ENCODE assay signal across 1 cellular context in the genomic region with DNA sequence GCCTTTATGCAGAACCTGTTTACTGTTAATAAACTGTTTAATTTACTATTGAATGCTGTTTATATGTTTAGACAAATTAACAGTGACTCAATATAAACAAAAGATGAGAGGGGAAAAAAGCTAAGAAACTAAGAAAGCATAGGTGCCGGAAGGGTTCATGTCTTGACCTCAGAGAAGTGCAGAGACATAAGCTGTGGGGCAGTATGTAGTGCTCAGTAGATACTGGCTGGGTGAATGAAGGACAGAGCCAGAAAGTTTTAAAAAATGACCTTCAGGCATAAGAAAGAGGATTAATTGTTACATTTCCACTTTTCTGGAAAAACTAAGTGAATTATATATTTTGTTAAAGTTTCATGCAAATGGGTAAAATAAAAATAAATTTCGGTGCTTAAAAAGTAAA.
TF ChIP-seq lines count a peak whose summit lies in the region.

No MANE protein-coding gene starts in this region.

TF ChIP-seq in GM12878, 131 proteins besides CTCF, POLR2A, EP300 and RAD21:
- TF ChIP-seq FOXK2 (IDR thresholded peaks at IDR 0.05), result no peak
- TF ChIP-seq, protein P1, sequence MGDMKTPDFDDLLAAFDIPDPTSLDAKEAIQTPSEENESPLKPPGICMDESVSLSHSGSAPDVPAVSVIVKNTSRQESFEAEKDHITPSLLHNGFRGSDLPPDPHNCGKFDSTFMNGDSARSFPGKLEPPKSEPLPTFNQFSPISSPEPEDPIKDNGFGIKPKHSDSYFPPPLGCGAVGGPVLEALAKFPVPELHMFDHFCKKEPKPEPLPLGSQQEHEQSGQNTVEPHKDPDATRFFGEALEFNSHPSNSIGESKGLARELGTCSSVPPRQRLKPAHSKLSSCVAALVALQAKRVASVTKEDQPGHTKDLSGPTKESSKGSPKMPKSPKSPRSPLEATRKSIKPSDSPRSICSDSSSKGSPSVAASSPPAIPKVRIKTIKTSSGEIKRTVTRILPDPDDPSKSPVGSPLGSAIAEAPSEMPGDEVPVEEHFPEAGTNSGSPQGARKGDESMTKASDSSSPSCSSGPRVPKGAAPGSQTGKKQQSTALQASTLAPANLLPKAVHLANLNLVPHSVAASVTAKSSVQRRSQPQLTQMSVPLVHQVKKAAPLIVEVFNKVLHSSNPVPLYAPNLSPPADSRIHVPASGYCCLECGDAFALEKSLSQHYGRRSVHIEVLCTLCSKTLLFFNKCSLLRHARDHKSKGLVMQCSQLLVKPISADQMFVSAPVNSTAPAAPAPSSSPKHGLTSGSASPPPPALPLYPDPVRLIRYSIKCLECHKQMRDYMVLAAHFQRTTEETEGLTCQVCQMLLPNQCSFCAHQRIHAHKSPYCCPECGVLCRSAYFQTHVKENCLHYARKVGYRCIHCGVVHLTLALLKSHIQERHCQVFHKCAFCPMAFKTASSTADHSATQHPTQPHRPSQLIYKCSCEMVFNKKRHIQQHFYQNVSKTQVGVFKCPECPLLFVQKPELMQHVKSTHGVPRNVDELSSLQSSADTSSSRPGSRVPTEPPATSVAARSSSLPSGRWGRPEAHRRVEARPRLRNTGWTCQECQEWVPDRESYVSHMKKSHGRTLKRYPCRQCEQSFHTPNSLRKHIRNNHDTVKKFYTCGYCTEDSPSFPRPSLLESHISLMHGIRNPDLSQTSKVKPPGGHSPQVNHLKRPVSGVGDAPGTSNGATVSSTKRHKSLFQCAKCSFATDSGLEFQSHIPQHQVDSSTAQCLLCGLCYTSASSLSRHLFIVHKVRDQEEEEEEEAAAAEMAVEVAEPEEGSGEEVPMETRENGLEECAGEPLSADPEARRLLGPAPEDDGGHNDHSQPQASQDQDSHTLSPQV (IDR thresholded peaks at IDR 0.05), result no peak
- TF ChIP-seq, protein P2, sequence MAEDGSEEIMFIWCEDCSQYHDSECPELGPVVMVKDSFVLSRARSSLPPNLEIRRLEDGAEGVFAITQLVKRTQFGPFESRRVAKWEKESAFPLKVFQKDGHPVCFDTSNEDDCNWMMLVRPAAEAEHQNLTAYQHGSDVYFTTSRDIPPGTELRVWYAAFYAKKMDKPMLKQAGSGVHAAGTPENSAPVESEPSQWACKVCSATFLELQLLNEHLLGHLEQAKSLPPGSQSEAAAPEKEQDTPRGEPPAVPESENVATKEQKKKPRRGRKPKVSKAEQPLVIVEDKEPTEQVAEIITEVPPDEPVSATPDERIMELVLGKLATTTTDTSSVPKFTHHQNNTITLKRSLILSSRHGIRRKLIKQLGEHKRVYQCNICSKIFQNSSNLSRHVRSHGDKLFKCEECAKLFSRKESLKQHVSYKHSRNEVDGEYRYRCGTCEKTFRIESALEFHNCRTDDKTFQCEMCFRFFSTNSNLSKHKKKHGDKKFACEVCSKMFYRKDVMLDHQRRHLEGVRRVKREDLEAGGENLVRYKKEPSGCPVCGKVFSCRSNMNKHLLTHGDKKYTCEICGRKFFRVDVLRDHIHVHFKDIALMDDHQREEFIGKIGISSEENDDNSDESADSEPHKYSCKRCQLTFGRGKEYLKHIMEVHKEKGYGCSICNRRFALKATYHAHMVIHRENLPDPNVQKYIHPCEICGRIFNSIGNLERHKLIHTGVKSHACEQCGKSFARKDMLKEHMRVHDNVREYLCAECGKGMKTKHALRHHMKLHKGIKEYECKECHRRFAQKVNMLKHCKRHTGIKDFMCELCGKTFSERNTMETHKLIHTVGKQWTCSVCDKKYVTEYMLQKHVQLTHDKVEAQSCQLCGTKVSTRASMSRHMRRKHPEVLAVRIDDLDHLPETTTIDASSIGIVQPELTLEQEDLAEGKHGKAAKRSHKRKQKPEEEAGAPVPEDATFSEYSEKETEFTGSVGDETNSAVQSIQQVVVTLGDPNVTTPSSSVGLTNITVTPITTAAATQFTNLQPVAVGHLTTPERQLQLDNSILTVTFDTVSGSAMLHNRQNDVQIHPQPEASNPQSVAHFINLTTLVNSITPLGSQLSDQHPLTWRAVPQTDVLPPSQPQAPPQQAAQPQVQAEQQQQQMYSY (CRISPR knock-in tag; IDR thresholded peaks at IDR 0.05), result no peak
- no peak for TF ChIP-seq NRF1 (conservative IDR thresholded peaks at IDR 0.05; ENCODE audit: low read depth, low read length)
- no peak for TF ChIP-seq SRF (IDR thresholded peaks at IDR 0.05; ENCODE audit: low read depth in 2 of 2, low read length in 2 of 2)
